11 cellular contexts compared by ENCODE assay signal in the genomic region with DNA sequence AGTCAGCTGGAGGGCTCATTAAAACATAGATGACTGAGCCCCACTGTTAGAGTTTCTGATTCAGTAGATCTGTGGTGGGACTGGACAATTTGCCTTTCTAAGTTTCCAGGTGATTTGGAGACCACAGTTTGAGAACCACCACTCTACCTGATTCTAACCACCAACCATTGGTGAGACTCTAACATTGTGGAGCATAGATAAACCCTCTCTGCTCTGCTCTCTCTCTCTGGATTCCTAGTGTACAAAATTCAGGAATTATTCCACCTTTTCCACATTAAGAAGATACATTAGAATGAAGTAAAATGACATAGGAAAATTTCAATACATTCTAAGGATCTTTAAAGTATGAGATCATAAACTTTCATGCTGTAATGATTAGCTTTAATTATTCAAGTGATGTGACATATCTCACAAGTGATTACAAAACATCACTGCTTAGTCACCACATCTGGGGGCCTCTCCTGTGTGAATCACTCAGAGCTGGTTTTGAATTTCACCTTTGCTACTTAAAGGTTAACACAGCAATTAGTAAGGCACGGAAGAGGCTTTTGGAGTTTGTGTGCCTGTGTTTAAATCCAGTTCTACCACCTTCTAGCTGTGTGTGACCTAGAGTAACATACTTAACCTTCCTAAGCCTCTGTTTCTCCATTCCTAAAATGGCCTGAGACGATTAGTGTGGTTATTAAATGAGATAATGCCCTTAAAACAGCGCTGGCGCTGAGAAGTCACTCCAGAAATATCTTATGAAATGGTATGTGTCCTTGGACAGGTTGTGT.
A peak's percentile ranks its signal among the peaks of the same experiment; 100 is the strongest.
DNase-seq lines count a peak whose midpoint lies in the region; ATAC-seq, FAIRE-seq and TF ChIP-seq lines count a peak whose summit lies in the region.
"Had no signal": no experiment of that assay in that cellular context is flagged by ENCODE, and none has a peak within 500 bp of the region (broad histone marks: within the 10 kb centered on the region; RNA-seq: fewer than 3 reads in every experiment).

No MANE protein-coding gene starts in this region.

- CTCF ChIA-PET in endothelial cell of umbilical vein (lab: Charles Lee), result no interaction called here

- H3K4me1 ChIP-seq in endothelial cell of umbilical vein (ENCODE audit: control insufficient read depth, extremely low read depth, insufficient read depth, low read length) (peaks cover 2% of the 10 kb centered on the region), thyroid gland (peaks cover 16 to 18% of the 10 kb centered on the region in 2 donors)

- H3K79me2 ChIP-seq in endothelial cell of umbilical vein (ENCODE audit: control insufficient read depth, insufficient read depth, low read length), result no peaks in the 10 kb centered on the region

- TF ChIP-seq POLR2A in endothelial cell of umbilical vein (IDR thresholded peaks at IDR 0.05; ENCODE audit: low read depth, low read length) (no peak), thyroid gland (IDR thresholded peaks at IDR 0.05) (no peak)

- no peaks in the 10 kb centered on the region for H3K27me3 ChIP-seq in endothelial cell of umbilical vein (ENCODE audit: control insufficient read depth in 2 of 2, insufficient read depth in 2 of 2, low read length in 2 of 2)
- no peaks in the 10 kb centered on the region for H3K27me3 ChIP-seq in thyroid gland
- H3K27me3 ChIP-seq: neutrophil had no signal

- H3K4me2 ChIP-seq in endothelial cell of umbilical vein (ENCODE audit: insufficient read depth, low read length), result no peak overlapping the region

- dilution Hi-C loops in endothelial cell of umbilical vein (cut with MboI; ENCODE audit: extremely low pct_ligation_motif_present, low sequenced_read_pairs), result no loop called here

- BruUV-seq in endothelial cell of umbilical vein (replicated peaks; lab: Mats Ljungman, UMichigan), result no TSS peak

- H3K9me1 ChIP-seq in endothelial cell of umbilical vein (replicated peaks; ENCODE audit: control insufficient read depth, extremely low read depth, insufficient read depth, low read length), result no peaks in the 10 kb centered on the region

- DNase-seq in ELR (ENCODE audit: low read depth), result peak; percentile 82
- peak; percentile 10 for DNase-seq in NCI-H2171 (lab: John Stamatoyannopoulos, UW)
- DNase-seq in endothelial cell of umbilical vein (ENCODE audit: low read depth, low spot score), result peak; percentile 27
- peak; percentile 75 for DNase-seq in retinal pigment epithelial cell (ENCODE audit: low read depth)
- DNase-seq in thyroid gland, result no peak
- DNase-seq in T-helper 9 cell, result no peak
- DNase-seq: NCI-H187 treated with DMSO at 0.1 percent for 48 hours, T-cell had no signal

- H3K27ac ChIP-seq in endothelial cell of umbilical vein (ENCODE audit: insufficient read depth, low read depth, low read length) (no peak overlapping the region), thyroid gland (no peak overlapping the region)
- H3K27ac ChIP-seq: neutrophil had no signal

- H3K4me3 ChIP-seq in endothelial cell of umbilical vein (replicated peaks in 1 of 3; ENCODE audit: insufficient read depth in 1 of 3, low read depth in 1 of 3, low read length in 3 of 3) (no peak overlapping the region), retinal pigment epithelial cell (ENCODE audit: low read length) (no peak overlapping the region), thyroid gland (replicated peaks in 1 of 3) (no peak overlapping the region)

- no peaks in the 10 kb centered on the region for H3K36me3 ChIP-seq in endothelial cell of umbilical vein (ENCODE audit: control insufficient read depth in 2 of 2, extremely low read depth in 1 of 2, insufficient read depth in 2 of 2, low read length in 2 of 2)
- H3K36me3 ChIP-seq in thyroid gland, result no peaks in the 10 kb centered on the region
- H3K36me3 ChIP-seq: neutrophil had no signal

- FAIRE-seq in endothelial cell of umbilical vein (lab: Jason Lieb, UNC), result no peak

- no peak for ATAC-seq in GM21528 (IDR thresholded peaks at IDR 0.05; ENCODE audit: low FRiP score, unreplicated experiment)
- ATAC-seq in HG03460 (IDR thresholded peaks at IDR 0.05; ENCODE audit: unreplicated experiment), result no peak
- ATAC-seq: T-cell had no signal

- no peak overlapping the region for H3K9ac ChIP-seq in endothelial cell of umbilical vein (replicated peaks; ENCODE audit: extremely low read depth, insufficient read depth, low read length)

- H3K9me3 ChIP-seq in endothelial cell of umbilical vein (replicated peaks; ENCODE audit: control insufficient read depth, insufficient read depth, low read length), result no peaks in the 10 kb centered on the region
- no peaks in the 10 kb centered on the region for H3K9me3 ChIP-seq in thyroid gland
- H3K9me3 ChIP-seq: neutrophil had no signal

- no peak for TF ChIP-seq CTCF in endothelial cell of umbilical vein (IDR thresholded peaks at IDR 0.05; ENCODE audit: extremely low read depth in 1 of 2, insufficient read depth in 1 of 2, low read depth in 1 of 2, low read length in 2 of 2)
- TF ChIP-seq CTCF in retinal pigment epithelial cell (conservative IDR thresholded peaks at IDR 0.05; ENCODE audit: low read depth, low read length), result no peak
- no peak for TF ChIP-seq CTCF in thyroid gland (IDR thresholded peaks at IDR 0.05)

- H2AFZ ChIP-seq in endothelial cell of umbilical vein (ENCODE audit: low read depth, low read length), result no peak overlapping the region

- no peaks in the 10 kb centered on the region for H4K20me1 ChIP-seq in endothelial cell of umbilical vein (replicated peaks; ENCODE audit: control insufficient read depth, extremely low read depth, insufficient read depth, low read length)

- POLR2A ChIA-PET in endothelial cell of umbilical vein (lab: Charles Lee), result no interaction called here

- intact Hi-C loops in endothelial cell of umbilical vein (cut with micrococcal nuclease), result no loop called here
- intact Hi-C loops in thyroid gland (cut with DNase I), result no loop called here

- 86 to 88% methylated on average over 4 of the region's 4 CpGs for WGBS in thyroid gland, 2 donors

TF ChIP-seq in endothelial cell of umbilical vein, 7 proteins besides CTCF, POLR2A, EP300 and RAD21:
- TF ChIP-seq POLR2AphosphoS5 (IDR thresholded peaks at IDR 0.05; ENCODE audit: insufficient read depth, low read depth, low read length) (no peak), GATA2 (IDR thresholded peaks at IDR 0.05; ENCODE audit: insufficient read depth, insufficient read length, low read depth, low read length) (no peak), FOS (IDR thresholded peaks at IDR 0.05; ENCODE audit: borderline replicate concordance, insufficient read depth, low read length) (peak; percentile 43), JUN (IDR thresholded peaks at IDR 0.05; ENCODE audit: borderline replicate concordance, insufficient read depth, insufficient read length, low read depth) (no peak)

Comparison
In these comparisons a context has a peak if more than half of its experiments do, and no peak if none do; other contexts are left out.
1. DNase-seq: peak in ELR (single experiment), NCI-H2171 (single experiment), endothelial cell of umbilical vein (single experiment) and retinal pigment epithelial cell (single experiment); none in thyroid gland (0 of 2) and T-helper 9 cell (single experiment).